In genomic region chr19:1445932-1446712, GRCh38 we compare ENCODE assay signal across 8 cellular contexts. TPM values are rescaled to one million over a fixed set of nuclear protein-coding genes. Genes with fewer than 3 reads are reported as not detected.
DNase-seq lines count a peak whose midpoint lies in the region; ATAC-seq and TF ChIP-seq lines count a peak whose summit lies in the region.

No MANE protein-coding gene starts in this region.

- peak; percentile 18 for DNase-seq in DMS79 (lab: John Stamatoyannopoulos, UW)
- DNase-seq in NCI-H2227 treated with DMSO at 0.1 percent for 48 hours (lab: John Stamatoyannopoulos, UW): peak; percentile 35
- DNase-seq in colonic mucosa: no peak
- peak; percentile 92 for DNase-seq in osteoblast (ENCODE audit: insufficient read length, low spot score, missing footprints)
- no peak for DNase-seq in NK-92 treated with Interleukin-12 subunit alpha and Interleukin-12 subunit beta, amount 100 ng/mL, for 24 hours (lab: John Stamatoyannopoulos, UW)

- H3K4me3 ChIP-seq in colonic mucosa (peak overlapping the region; percentile 34), osteoblast (ENCODE audit: insufficient read depth, low read length) (no peak overlapping the region)

- H3K9me3 ChIP-seq in colonic mucosa: no peaks in the 10 kb centered on the region
- no peaks in the 10 kb centered on the region for H3K9me3 ChIP-seq in osteoblast (ENCODE audit: low read depth, low read length)

- peaks cover 57% of the 10 kb centered on the region for H3K27me3 ChIP-seq in colonic mucosa
- peaks cover 52% of the 10 kb centered on the region for H3K27me3 ChIP-seq in osteoblast (ENCODE audit: insufficient read depth, low read length)

- TF ChIP-seq CTCF in colonic mucosa (IDR thresholded peaks at IDR 0.05): no peak
- TF ChIP-seq CTCF in osteoblast (IDR thresholded peaks at IDR 0.05; ENCODE audit: extremely low read depth, low read depth, low read length): no peak

- no peak overlapping the region for H3K9ac ChIP-seq in colonic mucosa (ENCODE audit: low read depth in 2 of 2, low read length in 2 of 2)

- peaks cover 9% of the 10 kb centered on the region for H3K79me2 ChIP-seq in osteoblast (ENCODE audit: insufficient read depth, low read length)

- peaks cover 52% of the 10 kb centered on the region for H4K20me1 ChIP-seq in osteoblast (ENCODE audit: insufficient read depth, low read length)

- H2AFZ ChIP-seq in osteoblast (ENCODE audit: low read length): no peak overlapping the region

- intact Hi-C loops in colonic mucosa (cut with DNase I): no loop called here

- H3K4me2 ChIP-seq in osteoblast (ENCODE audit: insufficient read depth, low read length): no peak overlapping the region

- peaks cover under 1% of the 10 kb centered on the region for H3K36me3 ChIP-seq in colonic mucosa
- peaks cover 22% of the 10 kb centered on the region for H3K36me3 ChIP-seq in osteoblast (ENCODE audit: insufficient read depth, low read length)

- no peak for ATAC-seq in HG03460 (IDR thresholded peaks at IDR 0.05; ENCODE audit: unreplicated experiment)
- ATAC-seq in HG03342 (IDR thresholded peaks at IDR 0.05; ENCODE audit: unreplicated experiment): no peak
- no peak for ATAC-seq in HG02852 (IDR thresholded peaks at IDR 0.05; ENCODE audit: unreplicated experiment)

- no peak overlapping the region for H3K27ac ChIP-seq in colonic mucosa
- H3K27ac ChIP-seq in osteoblast (ENCODE audit: low read depth, low read length): no peak overlapping the region

- H3K4me1 ChIP-seq in colonic mucosa (peaks cover 11% of the 10 kb centered on the region), osteoblast (ENCODE audit: insufficient read depth, low read length) (peaks cover 3% of the 10 kb centered on the region)

RNA-seq across cellular contexts. Expression of gene APC2, which starts 3.8 kb away (rescaled TPM):
- total RNA-seq in colonic mucosa: under 1 TPM; 0.05 to 0.42 TPM
- 0.29 and 0.36 TPM in 2 replicates for total RNA-seq in osteoblast

RNA-seq across cellular contexts. Expression of gene RPS15, which starts 7.9 kb away (rescaled TPM):
- total RNA-seq in colonic mucosa: 1,000 to 10,000 TPM; 1,055 to 1,445 TPM
- total RNA-seq in osteoblast: 304 and 318 TPM in 2 replicates

RNA-seq across cellular contexts. Expression of gene C19orf25, which starts 32.9 kb away (rescaled TPM):
- total RNA-seq in colonic mucosa: 10 to 100 TPM; 27.3 to 46.9 TPM
- 28.9 and 30.0 TPM in 2 replicates for total RNA-seq in osteoblast

RNA-seq across cellular contexts. Expression of gene DAZAP1, which starts 38.7 kb away (rescaled TPM):
- total RNA-seq in colonic mucosa (100 to 1,000 TPM in 1 of 2 donors, 10 to 100 TPM in 1; 92.9 to 210 TPM), osteoblast (40.9 and 44.5 TPM in 2 replicates)

RNA-seq across cellular contexts. Expression of gene PCSK4, which starts 44.0 kb away (rescaled TPM):
- total RNA-seq in colonic mucosa (1 to 10 TPM; 4.1 to 5.8 TPM), osteoblast (1.4 and 2.4 TPM in 2 replicates)

Comparison
In these comparisons a context has a peak if more than half of its experiments do, and no peak if none do; other contexts are left out.
1. DNase-seq: peak in DMS79 (single experiment), NCI-H2227 treated with DMSO at 0.1 percent for 48 hours (single experiment) and osteoblast (single experiment); none in colonic mucosa (single experiment) and NK-92 treated with Interleukin-12 subunit alpha and Interleukin-12 subunit beta, amount 100 ng/mL, for 24 hours (single experiment).